ENCODE assay signal across 16 cellular contexts in genomic region chr11:128738942-128739341, GRCh38. TPM values are rescaled to one million over a fixed set of nuclear protein-coding genes. Genes with fewer than 3 reads are reported as not detected.
DNase-seq lines count a peak whose midpoint lies in the region; ATAC-seq and TF ChIP-seq lines count a peak whose summit lies in the region.
"Had no signal": no experiment of that assay in that cellular context is flagged by ENCODE, and none has a peak within 500 bp of the region (broad histone marks: within the 10 kb centered on the region; RNA-seq: fewer than 3 reads in every experiment).

No MANE protein-coding gene starts in this region.

- H3K4me3 ChIP-seq in OCI-LY1 (ENCODE audit: low read depth, low read length, poor library complexity, severe bottlenecking): peak overlapping the region; percentile 44
- H3K4me3 ChIP-seq: lung, ovary, uterus had no signal

- no peaks in the 10 kb centered on the region for H3K9me2 ChIP-seq in OCI-LY1 (ENCODE audit: low read depth, low read length)

- TF ChIP-seq CTCF in OCI-LY1 (IDR thresholded peaks at IDR 0.05; ENCODE audit: low read length): no peak

- H3K4me1 Mint-ChIP-seq in activated T-cell treated with anti-CD3 and anti-CD28 coated beads, Interleukin-2, amount 50 U/mL, for 4 hours (ENCODE audit: low read depth): peaks cover 87% of the 10 kb centered on the region
- H3K4me1 Mint-ChIP-seq in activated naive CD8-positive, alpha-beta T cell treated with anti-CD3 and anti-CD28 coated beads, Interleukin-2, amount 10 ng/mL, durations not matched to agents 7 days and 5 days: peaks cover 51% of the 10 kb centered on the region
- H3K4me1 Mint-ChIP-seq in stimulated activated effector memory CD8-positive, alpha-beta T cell treated with anti-CD3 and anti-CD28 coated beads, Interleukin-12 subunit alpha, Interleukin-12 subunit beta, amount 100 ng/mL, for 72 hours: peaks cover 89% of the 10 kb centered on the region

- no peaks in the 10 kb centered on the region for H3K27me3 ChIP-seq in OCI-LY1 (ENCODE audit: insufficient read depth, low read length)
- H3K27me3 ChIP-seq: ovary, uterus had no signal

- H3K79me2 ChIP-seq in OCI-LY1 (ENCODE audit: insufficient read depth, low read length): peaks cover 44% of the 10 kb centered on the region

- H3K36me3 ChIP-seq in OCI-LY1 (ENCODE audit: insufficient read depth, low read length): peaks cover 8% of the 10 kb centered on the region
- H3K36me3 ChIP-seq: ovary, uterus had no signal

- peaks cover 82% of the 10 kb centered on the region for H3K4me1 ChIP-seq in OCI-LY1 (ENCODE audit: insufficient read depth, low read length, severe bottlenecking)
- H3K4me1 ChIP-seq: uterus had no signal

- no peaks in the 10 kb centered on the region for H3K27me3 Mint-ChIP-seq in activated T-cell treated with anti-CD3 and anti-CD28 coated beads, Interleukin-2, amount 50 U/mL, for 4 hours (ENCODE audit: low read depth)
- H3K27me3 Mint-ChIP-seq in activated naive CD8-positive, alpha-beta T cell treated with anti-CD3 and anti-CD28 coated beads, Interleukin-2, amount 10 ng/mL, durations not matched to agents 7 days and 5 days: no peaks in the 10 kb centered on the region

- POLR2A ChIA-PET in activated naive CD8-positive, alpha-beta T cell treated with anti-CD3 and anti-CD28 coated beads, Interleukin-2, amount 10 ng/mL, durations not matched to agents 7 days and 5 days (lab: Charles Lee): interaction anchor here (1.2 to 1.5 kb wide), 4 partner anchors 13 to 45 kb away, joined by 3 to 7 read pairs (median 5); partner anchors contain the start of gene FLI1

- H3K36me3 Mint-ChIP-seq in activated T-cell treated with anti-CD3 and anti-CD28 coated beads, Interleukin-2, amount 50 U/mL, for 4 hours (ENCODE audit: insufficient read depth): peaks cover 6% of the 10 kb centered on the region
- H3K36me3 Mint-ChIP-seq in activated naive CD8-positive, alpha-beta T cell treated with anti-CD3 and anti-CD28 coated beads, Interleukin-2, amount 10 ng/mL, durations not matched to agents 7 days and 5 days: peaks cover 27% of the 10 kb centered on the region
- H3K36me3 Mint-ChIP-seq in stimulated activated effector memory CD8-positive, alpha-beta T cell treated with anti-CD3 and anti-CD28 coated beads, Interleukin-12 subunit alpha, Interleukin-12 subunit beta, amount 100 ng/mL, for 72 hours: peaks cover 22% of the 10 kb centered on the region

- no peak for DNase-seq in activated T-cell treated with anti-CD3 and anti-CD28 coated beads, Interleukin-2, amount 50 U/mL, for 4 hours
- no peak for DNase-seq in activated T-cell treated with anti-CD3 and anti-CD28 coated beads, Interleukin-2, amount 50 U/mL, for 1 hour
- DNase-seq in activated naive CD8-positive, alpha-beta T cell treated with anti-CD3 and anti-CD28 coated beads, Interleukin-2, amount 10 ng/mL, durations not matched to agents 7 days and 5 days: no peak
- DNase-seq in stimulated activated effector memory CD8-positive, alpha-beta T cell treated with anti-CD3 and anti-CD28 coated beads, Interleukin-12 subunit alpha, Interleukin-12 subunit beta, amount 100 ng/mL, for 72 hours (ENCODE audit: low spot score in 2 of 2): no peak
- no peak for DNase-seq in iPS-NIHi7 (ENCODE audit: extremely low spot score)
- DNase-seq: GOT3; NCI-H1092; ovary; stimulated activated CD4-positive, alpha-beta T cell treated with anti-CD3 and anti-CD28 coated beads, Interleukin-12 subunit alpha, Interleukin-12 subunit beta, amount 100 ng/mL, for 4 hours; uterus had no signal

- peak overlapping the region; percentile 99 for H3K27ac ChIP-seq in OCI-LY1 (ENCODE audit: low read depth, low read length, poor library complexity, severe bottlenecking)
- H3K27ac ChIP-seq: epithelial cell of prostate, ovary, RWPE1, uterus had no signal

- H2AFZ ChIP-seq in OCI-LY1 (ENCODE audit: low read length): no peak overlapping the region

- no peaks in the 10 kb centered on the region for H3F3A ChIP-seq in OCI-LY1 (ENCODE audit: insufficient read depth, low read length)

- H3K9me3 ChIP-seq in OCI-LY1 (ENCODE audit: low read length): no peaks in the 10 kb centered on the region
- H3K9me3 ChIP-seq: ovary, uterus had no signal

- ATAC-seq in activated T-cell treated with anti-CD3 and anti-CD28 coated beads, Interleukin-2, amount 50 U/mL, for 4 hours: peak; percentile 26 to 42
- peak; percentile 38 for ATAC-seq in activated naive CD8-positive, alpha-beta T cell treated with anti-CD3 and anti-CD28 coated beads, Interleukin-2, amount 10 ng/mL, durations not matched to agents 7 days and 5 days (ENCODE audit: low read depth)
- ATAC-seq in stimulated activated effector memory CD8-positive, alpha-beta T cell treated with anti-CD3 and anti-CD28 coated beads, Interleukin-12 subunit alpha, Interleukin-12 subunit beta, amount 100 ng/mL, for 72 hours: no peak
- ATAC-seq in HG03378 (IDR thresholded peaks at IDR 0.05; ENCODE audit: unreplicated experiment) (no peak), HG03521 (IDR thresholded peaks at IDR 0.05; ENCODE audit: unreplicated experiment) (no peak)

- H3K4me3 Mint-ChIP-seq in activated T-cell treated with anti-CD3 and anti-CD28 coated beads, Interleukin-2, amount 50 U/mL, for 4 hours: peak overlapping the region; percentile 58
- peak overlapping the region; percentile 55 for H3K4me3 Mint-ChIP-seq in activated naive CD8-positive, alpha-beta T cell treated with anti-CD3 and anti-CD28 coated beads, Interleukin-2, amount 10 ng/mL, durations not matched to agents 7 days and 5 days
- H3K4me3 Mint-ChIP-seq in stimulated activated effector memory CD8-positive, alpha-beta T cell treated with anti-CD3 and anti-CD28 coated beads, Interleukin-12 subunit alpha, Interleukin-12 subunit beta, amount 100 ng/mL, for 72 hours: peak overlapping the region; percentile 44

- H3K27ac Mint-ChIP-seq in activated naive CD8-positive, alpha-beta T cell treated with anti-CD3 and anti-CD28 coated beads, Interleukin-2, amount 10 ng/mL, durations not matched to agents 7 days and 5 days: peak overlapping the region; percentile 79
- H3K27ac Mint-ChIP-seq in stimulated activated effector memory CD8-positive, alpha-beta T cell treated with anti-CD3 and anti-CD28 coated beads, Interleukin-12 subunit alpha, Interleukin-12 subunit beta, amount 100 ng/mL, for 72 hours: peak overlapping the region; percentile 89

- H4K20me1 ChIP-seq in OCI-LY1 (ENCODE audit: insufficient read depth, low read length): no peaks in the 10 kb centered on the region

- peak overlapping the region; percentile 68 for H3K4me2 ChIP-seq in OCI-LY1 (ENCODE audit: low read length)

- no peaks in the 10 kb centered on the region for H3K9me3 Mint-ChIP-seq in activated T-cell treated with anti-CD3 and anti-CD28 coated beads, Interleukin-2, amount 50 U/mL, for 4 hours
- no peaks in the 10 kb centered on the region for H3K9me3 Mint-ChIP-seq in activated naive CD8-positive, alpha-beta T cell treated with anti-CD3 and anti-CD28 coated beads, Interleukin-2, amount 10 ng/mL, durations not matched to agents 7 days and 5 days
- H3K9me3 Mint-ChIP-seq in stimulated activated effector memory CD8-positive, alpha-beta T cell treated with anti-CD3 and anti-CD28 coated beads, Interleukin-12 subunit alpha, Interleukin-12 subunit beta, amount 100 ng/mL, for 72 hours: no peaks in the 10 kb centered on the region

- H3K9ac ChIP-seq in OCI-LY1 (ENCODE audit: low read length): peak overlapping the region; percentile 54; the same call in 1 of the 2 replicates

RNA-seq across cellular contexts. Expression of gene FLI1, which starts 45.1 kb away (rescaled TPM):
- 10 to 100 TPM; 18.1 to 22.7 (median 21.7) TPM for total RNA-seq in activated T-cell treated with anti-CD3 and anti-CD28 coated beads, Interleukin-2, amount 50 U/mL, for 4 hours
- total RNA-seq in activated naive CD8-positive, alpha-beta T cell treated with anti-CD3 and anti-CD28 coated beads, Interleukin-2, amount 10 ng/mL, durations not matched to agents 7 days and 5 days: 10 to 100 TPM; 83.4 to 86.5 TPM

Comparison
In these comparisons a context has a peak if more than half of its experiments do, and no peak if none do; other contexts are left out.
1. ATAC-seq: peak in activated T-cell treated with anti-CD3 and anti-CD28 coated beads, Interleukin-2, amount 50 U/mL, for 4 hours (2 of 2) and activated naive CD8-positive, alpha-beta T cell treated with anti-CD3 and anti-CD28 coated beads, Interleukin-2, amount 10 ng/mL, durations not matched to agents 7 days and 5 days (single experiment); none in stimulated activated effector memory CD8-positive, alpha-beta T cell treated with anti-CD3 and anti-CD28 coated beads, Interleukin-12 subunit alpha, Interleukin-12 subunit beta, amount 100 ng/mL, for 72 hours (single experiment), HG03378 (single experiment) and HG03521 (single experiment).
2. Peak in every context shown above with its lines, with median percentiles within 50 percentile points of each other: H3K4me3 Mint-ChIP-seq.